In the genomic region with DNA sequence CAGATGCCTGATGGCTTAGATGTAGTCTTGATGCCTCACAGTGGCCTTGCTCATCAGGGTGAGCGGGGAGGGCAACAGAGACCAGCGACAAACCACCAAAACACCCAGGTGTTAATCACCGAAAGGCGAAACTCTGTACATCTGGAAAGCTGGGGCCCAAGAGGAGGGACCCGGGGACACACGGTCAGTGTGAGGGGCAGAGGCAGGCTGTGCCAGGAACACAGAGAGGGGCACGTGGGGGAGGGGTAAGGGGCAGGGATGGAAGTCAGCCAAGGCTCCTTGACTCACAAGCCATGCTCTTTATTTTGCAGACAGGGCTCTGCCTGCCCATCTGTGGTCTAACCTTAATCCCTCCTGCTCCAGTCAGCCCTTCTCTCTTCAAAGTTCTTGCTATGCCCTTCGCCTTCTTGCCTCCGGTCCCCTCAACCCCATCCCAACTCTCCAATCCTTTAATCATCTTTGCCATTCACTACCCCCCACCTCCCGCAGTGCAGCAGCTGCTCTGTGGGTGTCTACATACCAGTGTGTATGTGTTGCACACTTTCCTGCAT, we compare ENCODE assay signal across 8 cellular contexts. TPM values are rescaled to one million over a fixed set of nuclear protein-coding genes. Genes with fewer than 3 reads are reported as not detected.
DNase-seq lines count a peak whose midpoint lies in the region; ATAC-seq and TF ChIP-seq lines count a peak whose summit lies in the region.

No MANE protein-coding gene starts in this region.

- WGBS in psoas muscle, 3 donors, result 19 to 36% (median 21%) methylated on average over 10 of the region's 10 CpGs

- H3K27me3 Mint-ChIP-seq in effector memory CD8-positive, alpha-beta T cell, result no peaks in the 10 kb centered on the region

- no peaks in the 10 kb centered on the region for H3K9me3 Mint-ChIP-seq in effector memory CD8-positive, alpha-beta T cell

- in situ Hi-C loops in G401 (cut with HindIII; ENCODE audit: low sequenced_read_pairs), result no loop called here

- peaks cover 72 to 76% of the 10 kb centered on the region in 2 donors for H3K4me1 Mint-ChIP-seq in effector memory CD8-positive, alpha-beta T cell (ENCODE audit: low read depth in 2 of 2)

- peaks cover 66% of the 10 kb centered on the region for H3K36me3 Mint-ChIP-seq in effector memory CD8-positive, alpha-beta T cell (ENCODE audit: insufficient read depth)

- H3K4me1 ChIP-seq in psoas muscle, result peaks cover 70% of the 10 kb centered on the region

- H3K9me3 ChIP-seq in psoas muscle, result no peaks in the 10 kb centered on the region

- peak overlapping the region; percentile 99 to 100 for H3K27ac Mint-ChIP-seq in effector memory CD8-positive, alpha-beta T cell

- H3K4me3 ChIP-seq in psoas muscle, result peak overlapping the region; percentile 98

- H3K27me3 ChIP-seq in psoas muscle (ENCODE audit: insufficient read depth in 3 of 3, low read length in 2 of 3), result no peaks in the 10 kb centered on the region

- peak overlapping the region; percentile 99 for H3K27ac ChIP-seq in psoas muscle

- intact Hi-C loops in psoas muscle (cut with DNase I), result loop anchor here in 1 of 2 donors (5.0 kb wide), 1 partner anchor 34 kb away; no protein-coding TSS in a partner anchor

- H3K36me3 ChIP-seq in psoas muscle (ENCODE audit: insufficient read depth in 1 of 2, low read depth in 1 of 2), result peaks cover 0 to 11% of the 10 kb centered on the region in 2 donors

- ATAC-seq in effector memory CD8-positive, alpha-beta T cell (replicated peaks), result no peak
- no peak for ATAC-seq in psoas muscle
- no peak for ATAC-seq in HG02642 (IDR thresholded peaks at IDR 0.05; ENCODE audit: poor library complexity, unreplicated experiment)

- peak; percentile 18 for DNase-seq in G401 (ENCODE audit: low spot score)
- peak; percentile 83 for DNase-seq in MV-4-11 (lab: John Stamatoyannopoulos, UW)
- no peak for DNase-seq in effector memory CD8-positive, alpha-beta T cell
- DNase-seq in psoas muscle, result no peak
- DNase-seq in NCI-H748 (lab: John Stamatoyannopoulos, UW; ENCODE audit: unreplicated experiment), result no peak
- DNase-seq in activated CD4-positive, alpha-beta T cell treated with anti-CD3 and anti-CD28 coated beads for 4 hours, result no peak
- DNase-seq in HK-2 (ENCODE audit: unreplicated experiment), result no peak

- peak overlapping the region; percentile 83 to 88 for H3K4me3 Mint-ChIP-seq in effector memory CD8-positive, alpha-beta T cell

- no peak for TF ChIP-seq CTCF in psoas muscle (IDR thresholded peaks at IDR 0.05)

RNA-seq across cellular contexts. Expression of gene MEF2D, which starts 4.3 kb away (rescaled TPM):
- total RNA-seq in G401 (2014; rRNA removed; shearing (Covaris generic)), result 5.5 and 7.3 TPM in 2 replicates
- 100 to 1,000 TPM; 126 to 258 (median 188) TPM for total RNA-seq in psoas muscle
- polyA plus RNA-seq in psoas muscle, result 10 to 100 TPM; 43.1 to 65.3 (median 58.4) TPM

Comparison
In these comparisons a context has a peak if more than half of its experiments do, and no peak if none do; other contexts are left out.
1. DNase-seq: peak in G401 (single experiment) and MV-4-11 (single experiment); none in effector memory CD8-positive, alpha-beta T cell (0 of 3), psoas muscle (0 of 2), NCI-H748 (single experiment), activated CD4-positive, alpha-beta T cell treated with anti-CD3 and anti-CD28 coated beads for 4 hours (0 of 2) and HK-2 (single experiment).
2. RNA of gene MEF2D, which starts 4.3 kb away (total RNA-seq): 126 to 258 TPM in psoas muscle; 5.5 to 7.3 TPM in G401; every median in the first group is over 10 times any median in the second.